11 cellular contexts compared by ENCODE assay signal in the genomic region with DNA sequence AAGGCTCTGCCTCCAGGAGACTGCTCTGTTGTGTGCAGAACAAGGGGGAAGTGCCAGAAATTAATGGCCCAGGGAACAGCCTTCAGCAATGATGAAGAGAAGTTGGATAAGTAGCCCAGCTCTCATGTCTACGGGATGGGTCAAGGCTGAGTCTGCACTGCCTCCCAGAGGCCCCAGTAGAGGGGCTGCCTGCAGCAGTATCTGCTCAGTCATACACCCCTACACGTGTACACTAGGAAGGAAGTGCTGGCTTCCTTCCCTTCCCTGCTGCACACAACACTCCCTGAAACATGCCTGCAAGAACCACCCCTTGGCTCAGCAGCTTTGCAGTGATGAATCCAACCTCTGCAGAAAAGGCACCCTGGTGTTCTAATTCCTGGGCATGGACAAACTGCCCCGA. TPM values are rescaled to one million over a fixed set of nuclear protein-coding genes. Genes with fewer than 3 reads are reported as not detected.
DNase-seq lines count a peak whose midpoint lies in the region; ATAC-seq and TF ChIP-seq lines count a peak whose summit lies in the region.
"Had no signal": no experiment of that assay in that cellular context is flagged by ENCODE, and none has a peak within 500 bp of the region (broad histone marks: within the 10 kb centered on the region; RNA-seq: fewer than 3 reads in every experiment).

No MANE protein-coding gene starts in this region.

- ATAC-seq in Right ventricle myocardium inferior (peak; percentile 64), right cardiac atrium (peak; percentile 56 to 71), GM18502 (IDR thresholded peaks at IDR 0.05; ENCODE audit: poor library complexity, unreplicated experiment) (no peak)
- ATAC-seq: left colon had no signal

- peaks cover 5% of the 10 kb centered on the region for H3K4me1 Mint-ChIP-seq in MCF 10A (ENCODE audit: insufficient read depth, unreplicated experiment)

- POLR2A ChIA-PET in MCF 10A (lab: Yijun Ruan, JAX): interaction anchor here (0.6 kb wide), 1 partner anchor 1878 kb away, joined by 3 read pairs; no protein-coding TSS in a partner anchor

- intact Hi-C loops in Right ventricle myocardium inferior (cut with DNase I): no loop called here
- intact Hi-C loops in right cardiac atrium (cut with DNase I): no loop called here
- intact Hi-C loops in MCF 10A (cut with micrococcal nuclease): no loop called here

- BruUV-seq in MCF 10A (replicated peaks; lab: Mats Ljungman, UMichigan): no TSS peak

- H3K9me3 Mint-ChIP-seq in MCF 10A (ENCODE audit: unreplicated experiment): peaks cover 9% of the 10 kb centered on the region

- no peak overlapping the region for H3K4me3 ChIP-seq in right atrium auricular region
- no peak overlapping the region for H3K4me3 ChIP-seq in right cardiac atrium (ENCODE audit: low read length)

- DNase-seq in Right ventricle myocardium inferior (ENCODE audit: missing footprints) (no peak), right atrium auricular region (ENCODE audit: low spot score) (no peak), SKM-1 treated with dmso at 0.1 percent for 144 hours (lab: John Stamatoyannopoulos, UW; ENCODE audit: unreplicated experiment) (peak; percentile 71), right cardiac atrium (no peak), MCF 10A (ENCODE audit: unreplicated experiment) (no peak), NCI-H2029 treated with DMSO at 0.1 percent for 48 hours (lab: John Stamatoyannopoulos, UW) (no peak), NCI-H1105 (lab: John Stamatoyannopoulos, UW) (no peak)
- DNase-seq: activated CD8-positive, alpha-beta memory T cell treated with anti-CD3 and anti-CD28 coated beads, Interleukin-2, amount 50 U/mL, for 48 hours; left colon; NCI-H2227 treated with DMSO at 0.1 percent for 48 hours had no signal

- 18% methylated on average over 3 of the region's 3 CpGs for WGBS in right cardiac atrium

- H3K36me3 ChIP-seq in right atrium auricular region: no peaks in the 10 kb centered on the region

- CTCF ChIA-PET in MCF 10A (lab: Yijun Ruan, JAX): interaction anchor here (0.6 to 3.8 kb wide), 4 partner anchors 14 to 171 kb away, joined by 3 to 19 read pairs (median 5); no protein-coding TSS in a partner anchor

- no peaks in the 10 kb centered on the region for H3K9me3 ChIP-seq in right atrium auricular region
- H3K9me3 ChIP-seq in right cardiac atrium (ENCODE audit: control insufficient read depth, low read length): no peaks in the 10 kb centered on the region

- no peaks in the 10 kb centered on the region for H3K4me1 ChIP-seq in right atrium auricular region
- H3K4me1 ChIP-seq in right cardiac atrium (ENCODE audit: control insufficient read depth, insufficient read depth, low read length): no peaks in the 10 kb centered on the region

- H3K27me3 ChIP-seq in right atrium auricular region (no peaks in the 10 kb centered on the region), right cardiac atrium (ENCODE audit: control insufficient read depth, insufficient read depth) (no peaks in the 10 kb centered on the region)

- no peak for TF ChIP-seq CTCF in right atrium auricular region (IDR thresholded peaks at IDR 0.05)
- no peak for TF ChIP-seq CTCF in MCF 10A (IDR thresholded peaks at IDR 0.05; ENCODE audit: unreplicated experiment)

- H3K27ac Mint-ChIP-seq in MCF 10A (ENCODE audit: low read depth, unreplicated experiment): no peak overlapping the region

- H3K4me3 Mint-ChIP-seq in MCF 10A (ENCODE audit: unreplicated experiment): no peak overlapping the region

- H3K27ac ChIP-seq in right atrium auricular region (no peak overlapping the region), right cardiac atrium (ENCODE audit: low read length) (no peak overlapping the region)

- no peaks in the 10 kb centered on the region for H3K36me3 Mint-ChIP-seq in MCF 10A (ENCODE audit: insufficient read depth, unreplicated experiment)

- H3K27me3 Mint-ChIP-seq in MCF 10A (ENCODE audit: insufficient read depth, unreplicated experiment): no peaks in the 10 kb centered on the region

RNA-seq across cellular contexts. Expression of a gene that starts 54.5 kb away (rescaled TPM):
- total RNA-seq in Right ventricle myocardium inferior (43.0 TPM), right atrium auricular region (10 to 100 TPM; 29.3 to 34.7 TPM), right cardiac atrium (10 to 100 TPM; 39.3 to 50.4 (median 41.2) TPM), MCF 10A (2022) (68.9 and 85.3 TPM in 2 replicates)
- polyA plus RNA-seq in right cardiac atrium: 19.1 TPM
